ENCODE assay signal across 20 cellular contexts in the genomic region with DNA sequence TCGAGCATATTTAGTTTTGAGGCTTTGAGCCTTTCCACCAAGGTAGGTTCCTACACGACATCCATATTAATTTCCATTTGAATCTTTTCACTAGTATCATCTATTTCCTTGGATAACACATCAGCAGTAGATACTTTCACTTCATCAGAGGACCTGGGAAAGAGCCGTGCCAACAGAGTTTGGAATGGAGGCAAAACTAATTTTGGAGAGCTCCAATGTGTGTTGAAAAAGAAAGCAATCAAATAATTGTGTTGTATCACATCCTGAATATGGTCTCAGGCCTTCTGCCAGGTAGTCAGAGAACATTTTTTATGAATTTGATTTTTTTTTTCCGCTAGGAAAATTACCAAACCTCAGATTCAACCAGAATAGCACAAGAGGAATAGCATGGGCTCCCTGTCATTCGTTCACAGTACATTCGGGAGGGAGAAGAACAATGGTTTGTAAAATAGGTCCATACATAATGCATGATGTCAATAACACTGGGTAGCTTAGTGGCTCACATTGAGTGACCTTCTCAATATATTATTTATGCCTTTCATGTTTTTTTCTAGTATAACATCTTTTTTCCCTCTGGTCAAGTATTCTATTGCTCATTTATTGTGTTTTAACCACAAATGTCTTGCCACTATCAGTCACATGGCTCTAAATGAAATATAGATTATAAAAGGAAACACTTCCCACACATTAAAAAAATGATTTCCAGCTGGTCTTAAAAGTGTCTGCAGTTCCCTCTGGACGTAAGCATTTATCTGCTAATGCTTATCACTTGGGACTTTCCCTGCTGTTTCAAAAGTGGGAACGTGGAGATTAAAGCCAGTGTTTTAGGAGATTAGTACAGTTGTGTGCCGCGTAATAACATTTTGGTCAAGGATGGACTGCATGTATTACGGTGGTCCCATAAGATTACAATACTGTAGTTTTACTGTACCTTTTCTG.
DNase-seq lines count a peak whose midpoint lies in the region; ATAC-seq, FAIRE-seq and TF ChIP-seq lines count a peak whose summit lies in the region.
"Had no signal": no experiment of that assay in that cellular context is flagged by ENCODE, and none has a peak within 500 bp of the region (broad histone marks: within the 10 kb centered on the region; RNA-seq: fewer than 3 reads in every experiment).

No MANE protein-coding gene starts in this region.

- intact Hi-C loops in sciatic nerve (cut with DNase I), result no loop called here

- H3K36me3 Mint-ChIP-seq in astrocyte (ENCODE audit: low read depth, unreplicated experiment) (no peaks in the 10 kb centered on the region), H9 (ENCODE audit: insufficient read depth in 1 of 3, low read depth in 3 of 3) (no peaks in the 10 kb centered on the region)
- H3K36me3 Mint-ChIP-seq: CD4-positive, alpha-beta memory T cell had no signal

- TF ChIP-seq CTCF in astrocyte (IDR thresholded peaks at IDR 0.05; ENCODE audit: insufficient read depth, low read depth, low read length) (no peak), H9 (conservative IDR thresholded peaks at IDR 0.05) (no peak)

- no peaks in the 10 kb centered on the region for H3K36me3 ChIP-seq in astrocyte (ENCODE audit: insufficient read depth, low read length)
- H3K36me3 ChIP-seq: BLaER1 had no signal

- no peak overlapping the region for H2AK5ac ChIP-seq in H9 (ENCODE audit: insufficient read length, low read length)

- WGBS in H9 (ENCODE audit: extremely low coverage, insufficient read length, low lambda C conversion rate), result no CpG with 5 or more reads among the region's 11 CpGs

- H3K4me3 Mint-ChIP-seq in astrocyte (ENCODE audit: unreplicated experiment) (no peak overlapping the region), H9 (no peak overlapping the region)
- H3K4me3 Mint-ChIP-seq: CD4-positive, alpha-beta memory T cell had no signal

- H2BK12ac ChIP-seq in H9 (ENCODE audit: insufficient read length, low read depth, low read length), result no peak overlapping the region

- no peak overlapping the region for H2BK20ac ChIP-seq in H9 (ENCODE audit: low read depth, low read length, poor library complexity, severe bottlenecking)

- ATAC-seq in sciatic nerve, result peak; percentile 50
- ATAC-seq: A549, GM12878 had no signal

- no peak overlapping the region for H2BK5ac ChIP-seq in H9 (ENCODE audit: insufficient read length, low read length)

- H3K79me1 ChIP-seq in H9 (ENCODE audit: insufficient read depth, low read depth, low read length, poor library complexity, severe bottlenecking), result no peaks in the 10 kb centered on the region

- H3K4me1 Mint-ChIP-seq in astrocyte (ENCODE audit: low read depth, unreplicated experiment) (peaks cover 2% of the 10 kb centered on the region), H9 (peaks cover 13 to 15% of the 10 kb centered on the region in 2 experiments)

- H3K27ac Mint-ChIP-seq in astrocyte (ENCODE audit: unreplicated experiment) (no peak overlapping the region), H9 (no peak overlapping the region)
- H3K27ac Mint-ChIP-seq: CD4-positive, alpha-beta memory T cell had no signal

- H3K23ac ChIP-seq in H9 (ENCODE audit: insufficient read length, low read depth, low read length), result no peak overlapping the region

- H2BK120ac ChIP-seq in H9 (ENCODE audit: low read depth, low read length, poor library complexity, severe bottlenecking), result no peak overlapping the region

- no peak overlapping the region for H3K14ac ChIP-seq in H9 (ENCODE audit: insufficient read depth, low read length)

- H3K27me3 Mint-ChIP-seq in astrocyte (ENCODE audit: low read depth, unreplicated experiment) (no peaks in the 10 kb centered on the region), H9 (ENCODE audit: low read depth) (no peaks in the 10 kb centered on the region)
- H3K27me3 Mint-ChIP-seq: CD4-positive, alpha-beta memory T cell had no signal

- H3K56ac ChIP-seq in H9 (ENCODE audit: insufficient read length, low read depth, low read length), result no peak overlapping the region

- H2AFZ ChIP-seq in astrocyte (ENCODE audit: low read depth, low read length) (no peak overlapping the region), H9 (ENCODE audit: low read length) (no peak overlapping the region)

- FAIRE-seq in astrocyte (lab: Jason Lieb, UNC), result no peak
- FAIRE-seq: A549, GM12878 had no signal

- H3K27ac ChIP-seq in astrocyte (ENCODE audit: low read depth, low read length), result no peak overlapping the region
- no peak overlapping the region for H3K27ac ChIP-seq in H9 (ENCODE audit: insufficient read length, low read depth, low read length)
- H3K27ac ChIP-seq: A549, BLaER1 had no signal

- H3K23me2 ChIP-seq in H9 (ENCODE audit: insufficient read length, low read depth, low read length, poor library complexity, severe bottlenecking), result no peaks in the 10 kb centered on the region

- no peaks in the 10 kb centered on the region for H3K9me3 Mint-ChIP-seq in astrocyte (ENCODE audit: unreplicated experiment)
- no peaks in the 10 kb centered on the region for H3K9me3 Mint-ChIP-seq in H9
- H3K9me3 Mint-ChIP-seq: CD4-positive, alpha-beta memory T cell had no signal

- no peaks in the 10 kb centered on the region for H3K79me2 ChIP-seq in astrocyte (ENCODE audit: insufficient read depth, low read length)
- no peaks in the 10 kb centered on the region for H3K79me2 ChIP-seq in H9 (ENCODE audit: insufficient read depth, low read length)

- H3K4ac ChIP-seq in H9 (ENCODE audit: low read depth, low read length), result no peak overlapping the region

- H4K5ac ChIP-seq in H9 (ENCODE audit: insufficient read length, low read depth, low read length), result no peak overlapping the region

- H4K20me1 ChIP-seq in astrocyte (ENCODE audit: insufficient read depth, low read length) (no peaks in the 10 kb centered on the region), H9 (ENCODE audit: control insufficient read depth, insufficient read depth, insufficient read length) (no peaks in the 10 kb centered on the region)

- DNase-seq in NCI-H82 (lab: John Stamatoyannopoulos, UW), result peak; percentile 22
- peak; percentile 75 for DNase-seq in astrocyte (ENCODE audit: low read depth)
- DNase-seq in left kidney (ENCODE audit: low read depth, low spot score), result peak; percentile 9
- DNase-seq in sciatic nerve (ENCODE audit: low spot score), result no peak
- no peak for DNase-seq in NCI-H1105 (lab: John Stamatoyannopoulos, UW)
- no peak for DNase-seq in H9
- no peak for DNase-seq in pons (ENCODE audit: low spot score)
- DNase-seq: CD4-positive, alpha-beta memory T cell; GF-D8; GOT3; MM.1S; NCI-H1092; NCI-H146; NCI-H2029 treated with DMSO at 0.1 percent for 48 hours; NCI-H510A; NCI-H748 treated with DMSO at 0.1 percent for 48 hours; SIG-M5 had no signal

- H3K9ac ChIP-seq in astrocyte (ENCODE audit: low read length) (no peak overlapping the region), H9 (ENCODE audit: extremely low read depth, insufficient read length, low read length) (no peak overlapping the region)
- H3K9ac ChIP-seq: BLaER1 had no signal

- H4K91ac ChIP-seq in H9 (ENCODE audit: insufficient read length, low read depth, low read length), result no peak overlapping the region

- no peaks in the 10 kb centered on the region for H3K9me3 ChIP-seq in astrocyte (ENCODE audit: insufficient read depth, low read depth, low read length)
- H3K9me3 ChIP-seq in H9 (ENCODE audit: control insufficient read depth, low read depth, low read length), result no peaks in the 10 kb centered on the region
- H3K9me3 ChIP-seq: A549, BLaER1 had no signal

- H3K4me1 ChIP-seq in astrocyte (ENCODE audit: insufficient read depth, low read length) (no peaks in the 10 kb centered on the region), H9 (ENCODE audit: insufficient read depth, low read length) (peaks cover 4% of the 10 kb centered on the region)
- H3K4me1 ChIP-seq: A549 had no signal

- H3K4me2 ChIP-seq in astrocyte (ENCODE audit: low read length) (no peak overlapping the region), H9 (ENCODE audit: insufficient read depth, insufficient read length, low read length) (no peak overlapping the region)
- H3K4me2 ChIP-seq: A549, BLaER1 had no signal

- H2BK15ac ChIP-seq in H9 (ENCODE audit: low read depth, low read length), result no peak overlapping the region

- H3K18ac ChIP-seq in H9 (ENCODE audit: insufficient read length, low read depth, low read length), result no peak overlapping the region

- H3T11ph ChIP-seq in H9 (ENCODE audit: low read length), result no peak overlapping the region

- H3K27me3 ChIP-seq in astrocyte (ENCODE audit: insufficient read depth, low read length) (no peaks in the 10 kb centered on the region), H9 (ENCODE audit: insufficient read depth, low read length) (no peaks in the 10 kb centered on the region)

- H4K8ac ChIP-seq in H9 (replicated peaks; ENCODE audit: insufficient read length, low read depth, low read length), result no peak overlapping the region

- H3K4me3 ChIP-seq in astrocyte (ENCODE audit: insufficient read depth, low read depth, low read length), result no peak overlapping the region
- H3K4me3 ChIP-seq: A549, BLaER1, GM12878 had no signal

Comparison
In these comparisons a context has a peak if more than half of its experiments do, and no peak if none do; other contexts are left out.
1. DNase-seq: peak in NCI-H82 (single experiment), astrocyte (single experiment) and left kidney (single experiment); none in sciatic nerve (single experiment), NCI-H1105 (single experiment), H9 (single experiment) and pons (single experiment).